In genomic region chr17:18185391-18185790, GRCh38 we compare ENCODE assay signal across 8 cellular contexts. TPM values are rescaled to one million over a fixed set of nuclear protein-coding genes. Genes with fewer than 3 reads are reported as not detected.
DNase-seq lines count a peak whose midpoint lies in the region; ATAC-seq and TF ChIP-seq lines count a peak whose summit lies in the region.

No MANE protein-coding gene starts in this region.

- intact Hi-C loops in activated CD8-positive, alpha-beta T cell treated with anti-CD3 and anti-CD28 coated beads for 36 hours (cut with micrococcal nuclease) = no loop called here
- intact Hi-C loops in right cardiac atrium (cut with DNase I) = loop anchor here in 1 of 4 donors (5.0 kb wide), 1 partner anchor 43 kb away; no protein-coding TSS in a partner anchor

- peak overlapping the region; percentile 76 for H3K4me3 ChIP-seq in right cardiac atrium (ENCODE audit: low read length)

- H3K27me3 ChIP-seq in right cardiac atrium (ENCODE audit: control insufficient read depth, insufficient read depth) = no peaks in the 10 kb centered on the region

- POLR2A ChIA-PET in activated CD8-positive, alpha-beta T cell treated with anti-CD3 and anti-CD28 coated beads for 36 hours (lab: Charles Lee) = interaction anchor here (1.1 to 4.2 kb wide), 3 partner anchors 15 to 129 kb away, joined by 3 to 18 read pairs (median 6); partner anchors contain the start of gene TOP3A

- DNase-seq in DMS79 treated with DMSO at 0.1 percent for 48 hours (lab: John Stamatoyannopoulos, UW) (peak; percentile 1), DMS79 (lab: John Stamatoyannopoulos, UW) (no peak), right cardiac atrium (no peak)
- no peak for DNase-seq in activated CD8-positive, alpha-beta T cell treated with anti-CD3 and anti-CD28 coated beads for 36 hours
- DNase-seq in effector CD8-positive, alpha-beta T cell (lab: John Stamatoyannopoulos, UW) = no peak

- TF ChIP-seq CTCF in activated CD8-positive, alpha-beta T cell treated with anti-CD3 and anti-CD28 coated beads for 36 hours (IDR thresholded peaks at IDR 0.05) = no peak

- WGBS in right cardiac atrium = 2% methylated on average over 3 of the region's 3 CpGs

- peak overlapping the region; percentile 91 for H3K27ac Mint-ChIP-seq in activated CD8-positive, alpha-beta T cell treated with anti-CD3 and anti-CD28 coated beads for 36 hours
- H3K27ac Mint-ChIP-seq in stimulated activated memory B cell treated with anti-CD40 and anti-IgM and Interleukin-4, amounts not matched to agents 10 μg/mL and 1 μg/mL and 100 μg/mL, for 72 hours = peak overlapping the region; percentile 99

- H3K27ac ChIP-seq in right cardiac atrium (ENCODE audit: low read length) = peak overlapping the region; percentile 47

- CTCF ChIA-PET in activated CD8-positive, alpha-beta T cell treated with anti-CD3 and anti-CD28 coated beads for 36 hours (lab: Charles Lee) = interaction anchor here (1.1 to 7.5 kb wide), 4 partner anchors 15 to 46 kb away, joined by 3 to 69 read pairs (median 4); no protein-coding TSS in a partner anchor

- no peak for ATAC-seq in activated CD8-positive, alpha-beta T cell treated with anti-CD3 and anti-CD28 coated beads for 36 hours
- ATAC-seq in right cardiac atrium = no peak
- ATAC-seq in stimulated activated memory B cell treated with anti-CD40 and anti-IgM and Interleukin-4, amounts not matched to agents 10 μg/mL and 1 μg/mL and 100 μg/mL, for 72 hours = no peak
- no peak for ATAC-seq in GM19397 (IDR thresholded peaks at IDR 0.05; ENCODE audit: unreplicated experiment)
- ATAC-seq in HG03280 (IDR thresholded peaks at IDR 0.05; ENCODE audit: unreplicated experiment) = no peak

- peak overlapping the region; percentile 96 for H3K4me3 Mint-ChIP-seq in activated CD8-positive, alpha-beta T cell treated with anti-CD3 and anti-CD28 coated beads for 36 hours
- H3K4me3 Mint-ChIP-seq in stimulated activated memory B cell treated with anti-CD40 and anti-IgM and Interleukin-4, amounts not matched to agents 10 μg/mL and 1 μg/mL and 100 μg/mL, for 72 hours = peak overlapping the region; percentile 84

- H3K36me3 Mint-ChIP-seq in activated CD8-positive, alpha-beta T cell treated with anti-CD3 and anti-CD28 coated beads for 36 hours (ENCODE audit: low read depth) = peaks cover 53% of the 10 kb centered on the region
- H3K36me3 Mint-ChIP-seq in stimulated activated memory B cell treated with anti-CD40 and anti-IgM and Interleukin-4, amounts not matched to agents 10 μg/mL and 1 μg/mL and 100 μg/mL, for 72 hours = peaks cover 33% of the 10 kb centered on the region

- H3K4me1 Mint-ChIP-seq in activated CD8-positive, alpha-beta T cell treated with anti-CD3 and anti-CD28 coated beads for 36 hours (ENCODE audit: low read depth) = peaks cover 55% of the 10 kb centered on the region
- H3K4me1 Mint-ChIP-seq in stimulated activated memory B cell treated with anti-CD40 and anti-IgM and Interleukin-4, amounts not matched to agents 10 μg/mL and 1 μg/mL and 100 μg/mL, for 72 hours = peaks cover 67% of the 10 kb centered on the region

- H3K9me3 ChIP-seq in right cardiac atrium (ENCODE audit: control insufficient read depth, low read length) = no peaks in the 10 kb centered on the region

- H3K27me3 Mint-ChIP-seq in activated CD8-positive, alpha-beta T cell treated with anti-CD3 and anti-CD28 coated beads for 36 hours = no peaks in the 10 kb centered on the region
- no peaks in the 10 kb centered on the region for H3K27me3 Mint-ChIP-seq in stimulated activated memory B cell treated with anti-CD40 and anti-IgM and Interleukin-4, amounts not matched to agents 10 μg/mL and 1 μg/mL and 100 μg/mL, for 72 hours

- H3K9me3 Mint-ChIP-seq in activated CD8-positive, alpha-beta T cell treated with anti-CD3 and anti-CD28 coated beads for 36 hours = no peaks in the 10 kb centered on the region
- H3K9me3 Mint-ChIP-seq in stimulated activated memory B cell treated with anti-CD40 and anti-IgM and Interleukin-4, amounts not matched to agents 10 μg/mL and 1 μg/mL and 100 μg/mL, for 72 hours = no peaks in the 10 kb centered on the region

- peaks cover 25% of the 10 kb centered on the region for H3K4me1 ChIP-seq in right cardiac atrium (ENCODE audit: control insufficient read depth, insufficient read depth, low read length)

RNA-seq across cellular contexts. Expression of gene ALKBH5, which starts 1.8 kb away (rescaled TPM):
- 100 to 1,000 TPM; 213 to 217 TPM for total RNA-seq in activated CD8-positive, alpha-beta T cell treated with anti-CD3 and anti-CD28 coated beads for 36 hours
- total RNA-seq in right cardiac atrium = 100 to 1,000 TPM; 180 to 195 (median 185) TPM
- polyA plus RNA-seq in right cardiac atrium = 112 TPM

RNA-seq across cellular contexts. Expression of gene LLGL1, which starts 40.0 kb away (rescaled TPM):
- total RNA-seq in activated CD8-positive, alpha-beta T cell treated with anti-CD3 and anti-CD28 coated beads for 36 hours = 10 to 100 TPM; 15.1 to 17.6 TPM
- 10 to 100 TPM; 11.2 to 13.9 (median 12.6) TPM for total RNA-seq in right cardiac atrium
- polyA plus RNA-seq in right cardiac atrium = 8.6 TPM
